14 cellular contexts compared by ENCODE assay signal in the genomic region with DNA sequence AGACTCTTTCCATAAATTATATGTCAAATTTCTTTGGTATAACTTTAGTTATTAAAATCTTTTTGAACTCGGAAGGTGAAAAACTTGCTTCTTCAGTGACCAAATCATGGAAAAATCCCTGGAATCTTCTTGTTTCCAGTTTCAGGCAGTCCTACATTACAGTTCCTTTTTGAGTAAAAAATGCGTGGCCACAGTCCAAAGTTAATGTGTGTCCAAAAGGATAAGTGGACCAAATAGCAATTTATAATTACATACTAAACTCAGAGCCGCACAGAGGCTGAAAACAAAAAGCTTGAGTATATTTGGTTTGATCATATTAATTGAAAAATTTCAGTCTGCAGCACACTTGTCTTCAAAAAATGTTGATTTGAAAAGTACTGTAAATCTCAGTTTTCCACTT. TPM values are rescaled to one million over a fixed set of nuclear protein-coding genes. Genes with fewer than 3 reads are reported as not detected.
DNase-seq lines count a peak whose midpoint lies in the region; ATAC-seq and TF ChIP-seq lines count a peak whose summit lies in the region.
"Had no signal": no experiment of that assay in that cellular context is flagged by ENCODE, and none has a peak within 500 bp of the region (broad histone marks: within the 10 kb centered on the region; RNA-seq: fewer than 3 reads in every experiment).

No MANE protein-coding gene starts in this region.

- H3K9me3 ChIP-seq in hepatocyte (ENCODE audit: low read depth): no peaks in the 10 kb centered on the region
- H3K9me3 ChIP-seq in transverse colon: no peaks in the 10 kb centered on the region

- in situ Hi-C loops in transverse colon (cut with MboI; ENCODE audit: low pct_ligation_motif_present in 1 of 4, low pct_unique_long_range_greater_than_20kb in 1 of 4, low sequenced_read_pairs in 3 of 4): no loop called here

- H3K27me3 ChIP-seq in hepatocyte (no peaks in the 10 kb centered on the region), transverse colon (no peaks in the 10 kb centered on the region)

- DNase-seq in EL (peak; percentile 71), astrocyte of the hippocampus (ENCODE audit: low read depth, low spot score) (peak; percentile 89), hepatocyte (ENCODE audit: low spot score) (no peak), retinal pigment epithelial cell (ENCODE audit: low read depth) (peak; percentile 52), germinal center (ENCODE audit: low spot score) (no peak), transverse colon (no peak), anterior cingulate cortex (lab: John Stamatoyannopoulos, UW) (no peak)
- no peak for DNase-seq in stimulated activated naive CD8-positive, alpha-beta T cell treated with anti-CD3 and anti-CD28 coated beads, Interleukin-15, Interleukin-2, amounts not matched to agents 100 U/mL and 50 U/mL, for 24 hours
- DNase-seq: activated CD4-positive, alpha-beta T cell treated with anti-CD3 and anti-CD28 coated beads for 1 hour; activated T-cell treated with anti-CD3 and anti-CD28 coated beads, Interleukin-2, amount 50 U/mL, for 1 hour; CD8-positive, alpha-beta memory T cell; NCI-H1048; stimulated activated CD4-positive, alpha-beta T cell treated with anti-CD3 and anti-CD28 coated beads, Interleukin-2, amount 100 ng/mL, for 24 hours; T-helper 1 cell had no signal

- no peaks in the 10 kb centered on the region for H3K79me2 ChIP-seq in hepatocyte

- WGBS in hepatocyte (ENCODE audit: low lambda C conversion rate, missing lambda C conversion rate): 74% methylated on average over 3 of the region's 3 CpGs
- WGBS in transverse colon (ENCODE audit: low coverage in 1 of 2), 2 donors: 68 to 73% methylated on average over 3 of the region's 3 CpGs

- H3K27ac ChIP-seq in hepatocyte (peak overlapping the region; percentile 3), transverse colon (peak overlapping the region in 2 of 4 donors; percentile 18 to 40)

- no peaks in the 10 kb centered on the region for H4K20me1 ChIP-seq in hepatocyte (ENCODE audit: insufficient read depth, poor library complexity, severe bottlenecking)

- no peak for TF ChIP-seq CTCF in hepatocyte (IDR thresholded peaks at IDR 0.05; ENCODE audit: poor library complexity)
- TF ChIP-seq CTCF in retinal pigment epithelial cell (conservative IDR thresholded peaks at IDR 0.05; ENCODE audit: low read depth, low read length): no peak
- TF ChIP-seq CTCF in transverse colon (IDR thresholded peaks at IDR 0.05): no peak

- TF ChIP-seq POLR2A in transverse colon (IDR thresholded peaks at IDR 0.05): no peak

- H3K36me3 ChIP-seq in hepatocyte (replicated peaks; ENCODE audit: insufficient read depth, low read depth) (no peaks in the 10 kb centered on the region), transverse colon (no peaks in the 10 kb centered on the region)

- no peaks in the 10 kb centered on the region for H3K9me2 ChIP-seq in hepatocyte (replicated peaks; ENCODE audit: insufficient read depth)

- no peak overlapping the region for H2AFZ ChIP-seq in hepatocyte

- H3K4me2 ChIP-seq in hepatocyte: no peak overlapping the region

- H3K4me1 ChIP-seq in hepatocyte (ENCODE audit: insufficient read depth): peaks cover 8% of the 10 kb centered on the region
- peaks cover 0 to 5% (median 2%) of the 10 kb centered on the region in 4 donors for H3K4me1 ChIP-seq in transverse colon

- no peak for TF ChIP-seq EP300 in transverse colon (IDR thresholded peaks at IDR 0.05; ENCODE audit: low read depth)

- intact Hi-C loops in transverse colon (cut with DNase I; ENCODE audit: low total_unique reads): no loop called here

- ATAC-seq in stimulated activated naive CD8-positive, alpha-beta T cell treated with anti-CD3 and anti-CD28 coated beads, Interleukin-15, Interleukin-2, amounts not matched to agents 100 U/mL and 50 U/mL, for 24 hours: no peak

- H3K4me3 ChIP-seq in hepatocyte: no peak overlapping the region
- H3K4me3 ChIP-seq in retinal pigment epithelial cell (ENCODE audit: low read length): no peak overlapping the region
- no peak overlapping the region for H3K4me3 ChIP-seq in transverse colon

RNA-seq across cellular contexts. Expression of a gene that starts 28.4 kb away (rescaled TPM):
- 31.5 and 40.4 TPM in 2 replicates for total RNA-seq in hepatocyte
- polyA plus RNA-seq in hepatocyte: 22.7 and 27.2 TPM in 2 replicates
- total RNA-seq in transverse colon: 10 to 100 TPM in 3 of 4 donors, 1 to 10 TPM in 1; 6.6 to 26.9 (median 20.2) TPM

Comparison
In these comparisons a context has a peak if more than half of its experiments do, and no peak if none do; other contexts are left out.
1. DNase-seq: peak in EL (single experiment), astrocyte of the hippocampus (single experiment) and retinal pigment epithelial cell (single experiment); none in hepatocyte (single experiment), germinal center (single experiment), stimulated activated naive CD8-positive, alpha-beta T cell treated with anti-CD3 and anti-CD28 coated beads, Interleukin-15, Interleukin-2, amounts not matched to agents 100 U/mL and 50 U/mL, for 24 hours (single experiment), transverse colon (single experiment) and anterior cingulate cortex (0 of 58).